32 cellular contexts compared by ENCODE assay signal in genomic region chr16:72903176-72903575, GRCh38.
"Had no signal": no experiment of that assay in that cellular context is flagged by ENCODE, and none has a peak within 500 bp of the region (broad histone marks: within the 10 kb centered on the region; RNA-seq: fewer than 3 reads in every experiment).

No MANE protein-coding gene starts in this region.

- H3K4me3 Mint-ChIP-seq: activated B cell treated with CpG ODN at 0.5 μM for 24 hours; activated CD4-positive, alpha-beta memory T cell treated with anti-CD3 and anti-CD28 coated beads for 36 hours; activated CD8-positive, alpha-beta memory T cell treated with anti-CD3 and anti-CD28 coated beads, Interleukin-2, amount 10 ng/mL, durations not matched to agents 7 days and 5 days; activated CD8-positive, alpha-beta T cell treated with anti-CD3 and anti-CD28 coated beads, Interleukin-2, amount 10 ng/mL, durations not matched to agents 7 days and 5 days; activated naive CD4-positive, alpha-beta T cell treated with anti-CD3 and anti-CD28 coated beads for 36 hours; activated naive CD4-positive, alpha-beta T cell treated with anti-CD3 and anti-CD28 coated beads, Interleukin-2, amount 50 U/mL, for 24 hours; activated naive CD8-positive, alpha-beta T cell treated with anti-CD3 and anti-CD28 coated beads for 36 hours; activated naive CD8-positive, alpha-beta T cell treated with anti-CD3 and anti-CD28 coated beads, Interleukin-2, amount 50 U/mL, for 24 hours; activated T-helper 1 cell treated with anti-CD3 and anti-CD28 coated beads, Interleukin-12 subunit alpha, Interleukin-12 subunit beta, Interleukin-2, Interleukin-4 antibody, amounts not matched to agents 30 ng/mL and 10 ng/mL and 1 ng/mL, durations not matched to agents 14 hours and 24 hours and 36 hours; T-helper 17 cell; T-helper 2 cell treated with Interferon-gamma antibody and Interleukin-4, amounts not matched to agents 5 μg/mL and 100 μg/mL, for 36 hours had no signal

- H3K4me1 Mint-ChIP-seq: activated CD8-positive, alpha-beta memory T cell treated with anti-CD3 and anti-CD28 coated beads, Interleukin-2, amount 10 ng/mL, durations not matched to agents 7 days and 5 days; activated naive CD4-positive, alpha-beta T cell treated with anti-CD3 and anti-CD28 coated beads, Interleukin-2, amount 50 U/mL, for 24 hours; activated naive CD8-positive, alpha-beta T cell treated with anti-CD3 and anti-CD28 coated beads for 36 hours; activated naive CD8-positive, alpha-beta T cell treated with anti-CD3 and anti-CD28 coated beads, Interleukin-2, amount 50 U/mL, for 24 hours; T-helper 17 cell had no signal

- H3K27me3 ChIP-seq: adrenal gland, body of pancreas, colonic mucosa, esophagus squamous epithelium, gastroesophageal sphincter had no signal

- H3K4me1 ChIP-seq: body of pancreas, colonic mucosa, gastroesophageal sphincter had no signal

- H3K27ac ChIP-seq: adrenal gland, body of pancreas, colonic mucosa, epithelial cell of prostate, esophagus squamous epithelium, gastroesophageal sphincter, WERI-Rb-1 had no signal

- H3K4me3 ChIP-seq: adrenal gland, body of pancreas, colonic mucosa, esophagus squamous epithelium, gastroesophageal sphincter had no signal

- H3K9me3 ChIP-seq: adrenal gland, body of pancreas, colonic mucosa, esophagus squamous epithelium, gastroesophageal sphincter had no signal

- H3K36me3 Mint-ChIP-seq: activated CD4-positive, alpha-beta memory T cell treated with anti-CD3 and anti-CD28 coated beads for 36 hours; activated CD8-positive, alpha-beta memory T cell treated with anti-CD3 and anti-CD28 coated beads, Interleukin-2, amount 10 ng/mL, durations not matched to agents 7 days and 5 days; activated naive CD4-positive, alpha-beta T cell treated with anti-CD3 and anti-CD28 coated beads, Interleukin-2, amount 50 U/mL, for 24 hours; activated naive CD8-positive, alpha-beta T cell treated with anti-CD3 and anti-CD28 coated beads for 36 hours had no signal

- ATAC-seq: activated CD4-positive, CD25-positive, alpha-beta regulatory T cell treated with anti-CD3 and anti-CD28 coated beads, Interleukin-2, amount 50 U/mL, for 24 hours; activated CD8-positive, alpha-beta memory T cell treated with anti-CD3 and anti-CD28 coated beads, Interleukin-2, amount 10 ng/mL, durations not matched to agents 7 days and 5 days; activated CD8-positive, alpha-beta T cell treated with anti-CD3 and anti-CD28 coated beads, Interleukin-2, amount 10 ng/mL, durations not matched to agents 7 days and 5 days; activated naive CD8-positive, alpha-beta T cell treated with anti-CD3 and anti-CD28 coated beads, Interleukin-2, amount 50 U/mL, for 24 hours; body of pancreas; gastroesophageal sphincter; T-helper 17 cell had no signal

- H3K27me3 Mint-ChIP-seq: activated B cell treated with CpG ODN at 0.5 μM for 24 hours; activated CD4-positive, alpha-beta memory T cell treated with anti-CD3 and anti-CD28 coated beads for 36 hours; activated CD8-positive, alpha-beta memory T cell treated with anti-CD3 and anti-CD28 coated beads, Interleukin-2, amount 10 ng/mL, durations not matched to agents 7 days and 5 days; activated naive CD4-positive, alpha-beta T cell treated with anti-CD3 and anti-CD28 coated beads, Interleukin-2, amount 50 U/mL, for 24 hours; activated naive CD8-positive, alpha-beta T cell treated with anti-CD3 and anti-CD28 coated beads for 36 hours; activated naive CD8-positive, alpha-beta T cell treated with anti-CD3 and anti-CD28 coated beads, Interleukin-2, amount 50 U/mL, for 24 hours had no signal

- DNase-seq: activated B cell treated with CpG ODN at 0.5 μM for 24 hours; activated CD4-positive, alpha-beta memory T cell treated with anti-CD3 and anti-CD28 coated beads for 36 hours; activated CD4-positive, alpha-beta T cell treated with anti-CD3 and anti-CD28 coated beads for 48 hours; activated CD4-positive, alpha-beta T cell treated with anti-CD3 and anti-CD28 coated beads, Interleukin-2, amount 50 U/mL, for 1 hour; activated CD8-positive, alpha-beta memory T cell treated with anti-CD3 and anti-CD28 coated beads, Interleukin-2, amount 10 ng/mL, durations not matched to agents 7 days and 5 days; activated CD8-positive, alpha-beta memory T cell treated with anti-CD3 and anti-CD28 coated beads, Interleukin-2, amount 50 U/mL, for 4 hours; activated CD8-positive, alpha-beta T cell treated with anti-CD3 and anti-CD28 coated beads, Interleukin-2, amount 10 ng/mL, durations not matched to agents 7 days and 5 days; activated effector memory CD4-positive, alpha-beta T cell treated with anti-CD3 and anti-CD28 coated beads, Interleukin-2, amount 50 U/mL, for 16 hours; activated naive CD4-positive, alpha-beta T cell treated with anti-CD3 and anti-CD28 coated beads for 36 hours; activated naive CD8-positive, alpha-beta T cell treated with anti-CD3 and anti-CD28 coated beads for 36 hours; activated naive CD8-positive, alpha-beta T cell treated with anti-CD3 and anti-CD28 coated beads, Interleukin-2, amount 50 U/mL, for 24 hours; activated T-cell treated with anti-CD3 and anti-CD28 coated beads, Interleukin-2, amount 50 U/mL, for 1 hour; activated T-cell treated with anti-CD3 and anti-CD28 coated beads, Interleukin-2, amount 50 U/mL, for 48 hours; adrenal gland; amygdala; aorta; body of pancreas; caudate nucleus; colonic mucosa; effector CD8-positive, alpha-beta T cell; esophagus squamous epithelium; foreskin melanocyte; T-helper 17 cell; T1000; WERI-Rb-1 had no signal

- H3K36me3 ChIP-seq: adrenal gland, colonic mucosa, esophagus squamous epithelium, gastroesophageal sphincter, WERI-Rb-1 had no signal

- H3K9me3 Mint-ChIP-seq: activated B cell treated with CpG ODN at 0.5 μM for 24 hours; activated CD4-positive, alpha-beta memory T cell treated with anti-CD3 and anti-CD28 coated beads for 36 hours; activated naive CD4-positive, alpha-beta T cell treated with anti-CD3 and anti-CD28 coated beads for 36 hours; activated naive CD4-positive, alpha-beta T cell treated with anti-CD3 and anti-CD28 coated beads, Interleukin-2, amount 50 U/mL, for 24 hours; activated naive CD8-positive, alpha-beta T cell treated with anti-CD3 and anti-CD28 coated beads for 36 hours; activated naive CD8-positive, alpha-beta T cell treated with anti-CD3 and anti-CD28 coated beads, Interleukin-2, amount 50 U/mL, for 24 hours; activated T-helper 1 cell treated with anti-CD3 and anti-CD28 coated beads, Interleukin-12 subunit alpha, Interleukin-12 subunit beta, Interleukin-2, Interleukin-4 antibody, amounts not matched to agents 30 ng/mL and 10 ng/mL and 1 ng/mL, durations not matched to agents 14 hours and 24 hours and 36 hours; activated T-helper 2 cell treated with anti-CD3 and anti-CD28 coated beads, Interferon-gamma antibody, Interleukin-2, Interleukin-4, amounts not matched to agents 10 μg/mL and 5 μg/mL and 100 μg/mL, durations not matched to agents 14 hours and 24 hours and 36 hours; T-helper 2 cell treated with Interferon-gamma antibody and Interleukin-4, amounts not matched to agents 5 μg/mL and 100 μg/mL, for 36 hours had no signal

- H3K27ac Mint-ChIP-seq: activated B cell treated with CpG ODN at 0.5 μM for 24 hours; activated CD4-positive, alpha-beta memory T cell treated with anti-CD3 and anti-CD28 coated beads for 36 hours; activated CD8-positive, alpha-beta memory T cell treated with anti-CD3 and anti-CD28 coated beads, Interleukin-2, amount 10 ng/mL, durations not matched to agents 7 days and 5 days; activated CD8-positive, alpha-beta T cell treated with anti-CD3 and anti-CD28 coated beads, Interleukin-2, amount 10 ng/mL, durations not matched to agents 7 days and 5 days; activated naive CD4-positive, alpha-beta T cell treated with anti-CD3 and anti-CD28 coated beads for 36 hours; activated naive CD4-positive, alpha-beta T cell treated with anti-CD3 and anti-CD28 coated beads, Interleukin-2, amount 50 U/mL, for 24 hours; activated naive CD8-positive, alpha-beta T cell treated with anti-CD3 and anti-CD28 coated beads for 36 hours; activated naive CD8-positive, alpha-beta T cell treated with anti-CD3 and anti-CD28 coated beads, Interleukin-2, amount 50 U/mL, for 24 hours; activated T-helper 1 cell treated with anti-CD3 and anti-CD28 coated beads, Interleukin-12 subunit alpha, Interleukin-12 subunit beta, Interleukin-2, Interleukin-4 antibody, amounts not matched to agents 30 ng/mL and 10 ng/mL and 1 ng/mL, durations not matched to agents 14 hours and 24 hours and 36 hours; activated T-helper 2 cell treated with anti-CD3 and anti-CD28 coated beads, Interferon-gamma antibody, Interleukin-2, Interleukin-4, amounts not matched to agents 10 μg/mL and 5 μg/mL and 100 μg/mL, durations not matched to agents 14 hours and 24 hours and 36 hours; T-helper 17 cell; T-helper 2 cell treated with Interferon-gamma antibody and Interleukin-4, amounts not matched to agents 5 μg/mL and 100 μg/mL, for 36 hours had no signal
